In the genomic region with DNA sequence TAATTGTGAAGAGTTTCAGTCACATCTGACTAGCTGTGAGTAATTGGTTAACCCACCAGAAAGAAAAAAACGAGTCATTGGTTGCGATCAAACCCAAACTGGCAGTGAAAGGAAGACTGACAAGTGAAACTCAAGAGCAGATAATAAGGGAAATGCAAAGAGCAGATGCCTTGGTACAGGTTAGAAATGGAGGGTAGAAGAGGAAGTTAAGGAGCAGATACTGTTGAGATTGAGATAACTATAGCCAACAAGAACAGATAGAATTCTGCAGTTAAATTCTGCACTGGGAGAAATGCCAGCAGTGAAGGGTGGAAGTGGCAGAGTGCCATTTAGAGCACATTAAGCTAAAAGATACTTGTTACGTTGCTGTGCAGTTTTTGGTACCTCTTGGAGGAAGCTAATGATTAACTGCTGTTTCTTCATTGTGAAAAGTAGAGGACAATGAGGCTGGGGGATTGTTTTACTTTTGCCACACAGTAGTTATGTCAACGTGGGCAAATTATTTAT, we compare ENCODE assay signal across 9 cellular contexts.
DNase-seq lines count a peak whose midpoint lies in the region; ATAC-seq and TF ChIP-seq lines count a peak whose summit lies in the region.
"Had no signal": no experiment of that assay in that cellular context is flagged by ENCODE, and none has a peak within 500 bp of the region (broad histone marks: within the 10 kb centered on the region; RNA-seq: fewer than 3 reads in every experiment).

No MANE protein-coding gene starts in this region.

- peak; percentile 88 for ATAC-seq in HG03108 (IDR thresholded peaks at IDR 0.05; ENCODE audit: unreplicated experiment)
- peak; percentile 92 for ATAC-seq in stimulated activated effector memory CD8-positive, alpha-beta T cell treated with anti-CD3 and anti-CD28 coated beads, Interleukin-12 subunit alpha, Interleukin-12 subunit beta, amount 100 ng/mL, for 72 hours

- no peak overlapping the region for H3K27ac Mint-ChIP-seq in stimulated activated effector memory CD8-positive, alpha-beta T cell treated with anti-CD3 and anti-CD28 coated beads, Interleukin-12 subunit alpha, Interleukin-12 subunit beta, amount 100 ng/mL, for 72 hours

- H3K9me3 Mint-ChIP-seq in stimulated activated effector memory CD8-positive, alpha-beta T cell treated with anti-CD3 and anti-CD28 coated beads, Interleukin-12 subunit alpha, Interleukin-12 subunit beta, amount 100 ng/mL, for 72 hours = no peaks in the 10 kb centered on the region

- TF ChIP-seq CTCF in epithelial cell of proximal tubule (conservative IDR thresholded peaks at IDR 0.05; ENCODE audit: low read depth, low read length) = no peak

- H3K36me3 Mint-ChIP-seq in stimulated activated effector memory CD8-positive, alpha-beta T cell treated with anti-CD3 and anti-CD28 coated beads, Interleukin-12 subunit alpha, Interleukin-12 subunit beta, amount 100 ng/mL, for 72 hours = peaks cover 19% of the 10 kb centered on the region

- peak overlapping the region; percentile 23 for H3K4me3 ChIP-seq in epithelial cell of proximal tubule (ENCODE audit: low read depth, low read length)
- H3K4me3 ChIP-seq: tibial nerve had no signal

- DNase-seq in DMS79 treated with DMSO at 0.1 percent for 48 hours (lab: John Stamatoyannopoulos, UW) (peak; percentile 81), GM19240 (ENCODE audit: insufficient read length, low spot score) (peak; percentile 35), NOMO-1 treated with DMSO at 0.1 percent for 48 hours (lab: John Stamatoyannopoulos, UW; ENCODE audit: unreplicated experiment) (peak; percentile 74), epithelial cell of proximal tubule (ENCODE audit: low read depth) (peak; percentile 42), NCI-H146 treated with DMSO at 0.1 percent for 48 hours (lab: John Stamatoyannopoulos, UW; ENCODE audit: unreplicated experiment) (no peak), SKM-1 treated with dmso at 0.1 percent for 144 hours (lab: John Stamatoyannopoulos, UW; ENCODE audit: unreplicated experiment) (no peak)
- no peak for DNase-seq in stimulated activated effector memory CD8-positive, alpha-beta T cell treated with anti-CD3 and anti-CD28 coated beads, Interleukin-12 subunit alpha, Interleukin-12 subunit beta, amount 100 ng/mL, for 72 hours (ENCODE audit: low spot score in 2 of 2)

- H3K4me3 Mint-ChIP-seq in stimulated activated effector memory CD8-positive, alpha-beta T cell treated with anti-CD3 and anti-CD28 coated beads, Interleukin-12 subunit alpha, Interleukin-12 subunit beta, amount 100 ng/mL, for 72 hours = no peak overlapping the region

- H3K4me1 Mint-ChIP-seq in stimulated activated effector memory CD8-positive, alpha-beta T cell treated with anti-CD3 and anti-CD28 coated beads, Interleukin-12 subunit alpha, Interleukin-12 subunit beta, amount 100 ng/mL, for 72 hours = peaks cover 23% of the 10 kb centered on the region

Comparison
In these comparisons a context has a peak if more than half of its experiments do, and no peak if none do; other contexts are left out.
1. DNase-seq: peak in DMS79 treated with DMSO at 0.1 percent for 48 hours (single experiment), GM19240 (single experiment), NOMO-1 treated with DMSO at 0.1 percent for 48 hours (single experiment) and epithelial cell of proximal tubule (single experiment); none in stimulated activated effector memory CD8-positive, alpha-beta T cell treated with anti-CD3 and anti-CD28 coated beads, Interleukin-12 subunit alpha, Interleukin-12 subunit beta, amount 100 ng/mL, for 72 hours (0 of 2), NCI-H146 treated with DMSO at 0.1 percent for 48 hours (single experiment) and SKM-1 treated with dmso at 0.1 percent for 144 hours (single experiment).